ENCODE assay signal across 8 cellular contexts in genomic region chr11:107565219-107565937, GRCh38. TPM values are rescaled to one million over a fixed set of nuclear protein-coding genes. Genes with fewer than 3 reads are reported as not detected.
A peak's percentile ranks its signal among the peaks of the same experiment; 100 is the strongest.
DNase-seq lines count a peak whose midpoint lies in the region; ATAC-seq and TF ChIP-seq lines count a peak whose summit lies in the region.

Gene ALKBH8, minus strand, starts transcription at chr11:107565735. Its CDS starts 4,842 bp downstream, at chr11:107560893.

- DNase-seq in NCI-H146 (lab: John Stamatoyannopoulos, UW) (peak; percentile 73), ascending aorta (ENCODE audit: low spot score in 2 of 2) (peak in 1 of 2 donors; percentile 89), hippocampal formation (lab: John Stamatoyannopoulos, UW) (peak; percentile 74 to 78), sciatic nerve (ENCODE audit: low spot score) (peak; percentile 84), NCI-H128 (lab: John Stamatoyannopoulos, UW; ENCODE audit: unreplicated experiment) (no peak)

- peaks cover 5 to 7% of the 10 kb centered on the region in 2 donors for H3K4me1 ChIP-seq in ascending aorta

- intact Hi-C loops in T-helper 2 cell treated with Interferon-gamma antibody and Interleukin-4, amounts not matched to agents 100 ng/mL and 5 ng/mL, for 36 hours (cut with micrococcal nuclease): loop anchor here (1.0 to 10.0 kb wide), 8 partner anchors 11 to 1543 kb away; partner anchors contain the start of genes ACAT1, C11orf65, CUL5 and CWF19L2
- intact Hi-C loops in ascending aorta (cut with DNase I): loop anchor here (2.0 to 10.0 kb wide), 3 partner anchors 123 to 1491 kb away; partner anchors contain the start of genes AASDHPPT and KBTBD3
- intact Hi-C loops in sciatic nerve (cut with DNase I): no loop called here

- H3K27ac ChIP-seq in ascending aorta: peak within 1 kb of the TSS; percentile 68 to 73

- H3K36me3 ChIP-seq in ascending aorta: no peaks in the 10 kb centered on the region

- peak within 1 kb of the TSS; percentile 80 to 90 for H3K4me3 ChIP-seq in ascending aorta

- peak; percentile 58 for TF ChIP-seq POLR2A in GM15510 (IDR thresholded peaks at IDR 0.05; ENCODE audit: borderline replicate concordance, extremely low read depth, insufficient read length)

- TF ChIP-seq CTCF in ascending aorta (IDR thresholded peaks at IDR 0.05): peak in 1 of 3 experiments; percentile 3

- H3K9me3 ChIP-seq in ascending aorta: no peaks in the 10 kb centered on the region

- no peaks in the 10 kb centered on the region for H3K27me3 ChIP-seq in ascending aorta

- peak; percentile 84 for ATAC-seq in HG02763 (IDR thresholded peaks at IDR 0.05; ENCODE audit: unreplicated experiment)
- ATAC-seq in sciatic nerve: peak; percentile 96

RNA-seq across cellular contexts. Expression of gene ALKBH8, which starts in this region (rescaled TPM):
- total RNA-seq in T-helper 2 cell treated with Interferon-gamma antibody and Interleukin-4, amounts not matched to agents 100 ng/mL and 5 ng/mL, for 36 hours: 10.3 TPM in 2 replicates
- 0.32 TPM for total RNA-seq in ascending aorta
- 11.6 TPM for total RNA-seq in sciatic nerve
